ENCODE assay signal across 1 cellular context in the genomic region with DNA sequence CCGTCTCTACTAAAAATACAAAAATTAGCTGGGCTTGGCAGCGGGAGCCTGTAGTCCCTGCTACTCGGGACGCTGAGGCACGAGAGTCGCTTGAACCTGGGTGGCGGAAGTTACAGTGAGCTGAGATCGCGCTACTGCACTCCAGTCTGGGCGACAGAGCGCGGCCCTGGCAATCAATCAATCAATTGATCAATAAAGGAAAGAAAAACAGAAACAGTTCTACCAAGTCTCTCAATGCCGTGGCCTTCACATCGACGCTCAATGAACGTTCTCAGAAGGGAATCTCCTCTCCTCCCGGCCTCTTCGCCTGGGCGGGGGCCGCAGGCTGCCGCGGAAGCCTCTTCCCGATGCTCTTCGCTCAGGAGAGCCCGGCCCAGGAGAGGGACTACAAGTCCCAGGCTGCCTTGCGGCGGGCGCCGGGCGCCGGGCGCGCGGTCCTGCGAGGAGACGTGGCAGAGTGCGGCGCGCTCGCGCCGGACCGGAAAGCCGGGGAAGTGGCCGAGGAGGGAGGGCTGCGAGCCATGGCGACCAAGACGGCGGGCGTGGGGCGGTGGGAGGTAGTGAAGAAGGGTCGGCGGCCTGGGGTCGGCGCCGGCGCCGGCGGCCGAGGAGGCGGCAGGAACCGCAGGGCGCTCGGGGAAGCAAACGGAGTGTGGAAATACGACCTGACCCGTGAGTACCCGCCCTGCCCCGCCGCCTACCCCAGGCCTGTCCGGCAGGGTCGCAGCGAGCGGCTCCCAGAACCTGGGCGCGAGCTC.
TF ChIP-seq lines count a peak whose summit lies in the region.

A gene with protein sequence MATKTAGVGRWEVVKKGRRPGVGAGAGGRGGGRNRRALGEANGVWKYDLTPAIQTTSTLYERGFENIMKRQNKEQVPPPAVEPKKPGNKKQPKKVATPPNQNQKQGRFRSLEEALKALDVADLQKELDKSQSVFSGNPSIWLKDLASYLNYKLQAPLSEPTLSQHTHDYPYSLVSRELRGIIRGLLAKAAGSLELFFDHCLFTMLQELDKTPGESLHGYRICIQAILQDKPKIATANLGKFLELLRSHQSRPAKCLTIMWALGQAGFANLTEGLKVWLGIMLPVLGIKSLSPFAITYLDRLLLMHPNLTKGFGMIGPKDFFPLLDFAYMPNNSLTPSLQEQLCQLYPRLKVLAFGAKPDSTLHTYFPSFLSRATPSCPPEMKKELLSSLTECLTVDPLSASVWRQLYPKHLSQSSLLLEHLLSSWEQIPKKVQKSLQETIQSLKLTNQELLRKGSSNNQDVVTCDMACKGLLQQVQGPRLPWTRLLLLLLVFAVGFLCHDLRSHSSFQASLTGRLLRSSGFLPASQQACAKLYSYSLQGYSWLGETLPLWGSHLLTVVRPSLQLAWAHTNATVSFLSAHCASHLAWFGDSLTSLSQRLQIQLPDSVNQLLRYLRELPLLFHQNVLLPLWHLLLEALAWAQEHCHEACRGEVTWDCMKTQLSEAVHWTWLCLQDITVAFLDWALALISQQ (plus strand): TSS at position 471 of the 758 bp plus-strand sequence. CDS start 51 bp downstream, at position 522.

TF ChIP-seq in HepG2, 621 proteins besides CTCF, POLR2A, EP300 and RAD21 (continues in another document):
- TF ChIP-seq JUNB (CRISPR knock-in tag; IDR thresholded peaks at IDR 0.05; ENCODE audit: borderline replicate concordance) (no peak), ZNF501 (CRISPR knock-in tag; IDR thresholded peaks at IDR 0.05) (peak; percentile 86), CCAR2 (optimal IDR thresholded peaks at IDR 0.05; ENCODE audit: low read depth, low read length) (no peak), ZC3H13 (CRISPR knock-in tag; IDR thresholded peaks at IDR 0.05) (peak; percentile 88; the same call in 1 of the 2 replicates), EEA1 (CRISPR knock-in tag; IDR thresholded peaks at IDR 0.05; ENCODE audit: borderline replicate concordance) (0 out of 2 replicates have a peak, but pooled peaks have one; percentile 79), ZMYM3 (CRISPR knock-in tag; IDR thresholded peaks at IDR 0.05) (peak; percentile 81; the same call in 1 of the 2 replicates), KAT7 (CRISPR knock-in tag; IDR thresholded peaks at IDR 0.05; ENCODE audit: borderline replicate concordance) (peak; percentile 99), ZNF720 (CRISPR knock-in tag; IDR thresholded peaks at IDR 0.05) (no peak), HES4 (CRISPR knock-in tag; IDR thresholded peaks at IDR 0.05; ENCODE audit: borderline replicate concordance) (peak; percentile 70; the same call in 1 of the 2 replicates), ZNF101 (CRISPR knock-in tag; IDR thresholded peaks at IDR 0.05; ENCODE audit: borderline replicate concordance, low read depth) (no peak), ZNF234 (CRISPR knock-in tag; conservative IDR thresholded peaks at IDR 0.05) (0 out of 2 replicates have a peak, but pooled peaks have one; percentile 28), RBFOX2 (IDR thresholded peaks at IDR 0.05; ENCODE audit: low read depth, low read length) (peak; percentile 98), TMF1 (CRISPR knock-in tag; IDR thresholded peaks at IDR 0.05; ENCODE audit: low read depth) (peak; percentile 27; the same call in 1 of the 2 replicates), ZNF460 (CRISPR knock-in tag; IDR thresholded peaks at IDR 0.05; ENCODE audit: borderline replicate concordance) (no peak), ZNF260 (CRISPR knock-in tag; IDR thresholded peaks at IDR 0.05; ENCODE audit: borderline replicate concordance, low read depth) (no peak), ZEB1 (IDR thresholded peaks at IDR 0.05; ENCODE audit: insufficient replicate concordance, low read depth) (no peak)
- TF ChIP-seq, protein P1, sequence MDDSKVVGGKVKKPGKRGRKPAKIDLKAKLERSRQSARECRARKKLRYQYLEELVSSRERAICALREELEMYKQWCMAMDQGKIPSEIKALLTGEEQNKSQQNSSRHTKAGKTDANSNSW (CRISPR knock-in tag; IDR thresholded peaks at IDR 0.05; ENCODE audit: borderline replicate concordance): peak; percentile 42; the same call in 1 of the 2 replicates
- TF ChIP-seq, protein P2, sequence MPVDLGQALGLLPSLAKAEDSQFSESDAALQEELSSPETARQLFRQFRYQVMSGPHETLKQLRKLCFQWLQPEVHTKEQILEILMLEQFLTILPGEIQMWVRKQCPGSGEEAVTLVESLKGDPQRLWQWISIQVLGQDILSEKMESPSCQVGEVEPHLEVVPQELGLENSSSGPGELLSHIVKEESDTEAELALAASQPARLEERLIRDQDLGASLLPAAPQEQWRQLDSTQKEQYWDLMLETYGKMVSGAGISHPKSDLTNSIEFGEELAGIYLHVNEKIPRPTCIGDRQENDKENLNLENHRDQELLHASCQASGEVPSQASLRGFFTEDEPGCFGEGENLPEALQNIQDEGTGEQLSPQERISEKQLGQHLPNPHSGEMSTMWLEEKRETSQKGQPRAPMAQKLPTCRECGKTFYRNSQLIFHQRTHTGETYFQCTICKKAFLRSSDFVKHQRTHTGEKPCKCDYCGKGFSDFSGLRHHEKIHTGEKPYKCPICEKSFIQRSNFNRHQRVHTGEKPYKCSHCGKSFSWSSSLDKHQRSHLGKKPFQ (CRISPR knock-in tag; IDR thresholded peaks at IDR 0.05; ENCODE audit: insufficient replicate concordance): peak; percentile 48
- TF ChIP-seq, protein P3, sequence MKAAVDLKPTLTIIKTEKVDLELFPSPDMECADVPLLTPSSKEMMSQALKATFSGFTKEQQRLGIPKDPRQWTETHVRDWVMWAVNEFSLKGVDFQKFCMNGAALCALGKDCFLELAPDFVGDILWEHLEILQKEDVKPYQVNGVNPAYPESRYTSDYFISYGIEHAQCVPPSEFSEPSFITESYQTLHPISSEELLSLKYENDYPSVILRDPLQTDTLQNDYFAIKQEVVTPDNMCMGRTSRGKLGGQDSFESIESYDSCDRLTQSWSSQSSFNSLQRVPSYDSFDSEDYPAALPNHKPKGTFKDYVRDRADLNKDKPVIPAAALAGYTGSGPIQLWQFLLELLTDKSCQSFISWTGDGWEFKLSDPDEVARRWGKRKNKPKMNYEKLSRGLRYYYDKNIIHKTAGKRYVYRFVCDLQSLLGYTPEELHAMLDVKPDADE (CRISPR knock-in tag; IDR thresholded peaks at IDR 0.05): no peak
- TF ChIP-seq, protein P4, sequence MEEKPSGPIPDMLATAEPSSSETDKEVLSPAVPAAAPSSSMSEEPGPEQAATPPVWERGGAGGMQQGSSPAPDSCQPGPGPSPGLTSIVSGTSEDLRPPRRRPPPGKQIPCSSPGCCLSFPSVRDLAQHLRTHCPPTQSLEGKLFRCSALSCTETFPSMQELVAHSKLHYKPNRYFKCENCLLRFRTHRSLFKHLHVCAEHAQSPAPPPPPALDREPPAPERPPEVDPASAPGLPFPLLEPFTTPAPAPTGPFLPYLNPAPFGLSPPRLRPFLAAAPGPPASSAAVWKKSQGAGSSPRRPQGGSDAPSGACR (CRISPR knock-in tag; IDR thresholded peaks at IDR 0.05): peak; percentile 34; the same call in 1 of the 2 replicates
- TF ChIP-seq, protein P5, sequence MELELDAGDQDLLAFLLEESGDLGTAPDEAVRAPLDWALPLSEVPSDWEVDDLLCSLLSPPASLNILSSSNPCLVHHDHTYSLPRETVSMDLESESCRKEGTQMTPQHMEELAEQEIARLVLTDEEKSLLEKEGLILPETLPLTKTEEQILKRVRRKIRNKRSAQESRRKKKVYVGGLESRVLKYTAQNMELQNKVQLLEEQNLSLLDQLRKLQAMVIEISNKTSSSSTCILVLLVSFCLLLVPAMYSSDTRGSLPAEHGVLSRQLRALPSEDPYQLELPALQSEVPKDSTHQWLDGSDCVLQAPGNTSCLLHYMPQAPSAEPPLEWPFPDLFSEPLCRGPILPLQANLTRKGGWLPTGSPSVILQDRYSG (CRISPR knock-in tag; IDR thresholded peaks at IDR 0.05): no peak
- TF ChIP-seq, protein P6, sequence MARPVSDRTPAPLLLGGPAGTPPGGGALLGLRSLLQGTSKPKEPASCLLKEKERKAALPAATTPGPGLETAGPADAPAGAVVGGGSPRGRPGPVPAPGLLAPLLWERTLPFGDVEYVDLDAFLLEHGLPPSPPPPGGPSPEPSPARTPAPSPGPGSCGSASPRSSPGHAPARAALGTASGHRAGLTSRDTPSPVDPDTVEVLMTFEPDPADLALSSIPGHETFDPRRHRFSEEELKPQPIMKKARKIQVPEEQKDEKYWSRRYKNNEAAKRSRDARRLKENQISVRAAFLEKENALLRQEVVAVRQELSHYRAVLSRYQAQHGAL (CRISPR knock-in tag; IDR thresholded peaks at IDR 0.05; ENCODE audit: not compliant biosample characterization): no peak
- TF ChIP-seq, protein P7, sequence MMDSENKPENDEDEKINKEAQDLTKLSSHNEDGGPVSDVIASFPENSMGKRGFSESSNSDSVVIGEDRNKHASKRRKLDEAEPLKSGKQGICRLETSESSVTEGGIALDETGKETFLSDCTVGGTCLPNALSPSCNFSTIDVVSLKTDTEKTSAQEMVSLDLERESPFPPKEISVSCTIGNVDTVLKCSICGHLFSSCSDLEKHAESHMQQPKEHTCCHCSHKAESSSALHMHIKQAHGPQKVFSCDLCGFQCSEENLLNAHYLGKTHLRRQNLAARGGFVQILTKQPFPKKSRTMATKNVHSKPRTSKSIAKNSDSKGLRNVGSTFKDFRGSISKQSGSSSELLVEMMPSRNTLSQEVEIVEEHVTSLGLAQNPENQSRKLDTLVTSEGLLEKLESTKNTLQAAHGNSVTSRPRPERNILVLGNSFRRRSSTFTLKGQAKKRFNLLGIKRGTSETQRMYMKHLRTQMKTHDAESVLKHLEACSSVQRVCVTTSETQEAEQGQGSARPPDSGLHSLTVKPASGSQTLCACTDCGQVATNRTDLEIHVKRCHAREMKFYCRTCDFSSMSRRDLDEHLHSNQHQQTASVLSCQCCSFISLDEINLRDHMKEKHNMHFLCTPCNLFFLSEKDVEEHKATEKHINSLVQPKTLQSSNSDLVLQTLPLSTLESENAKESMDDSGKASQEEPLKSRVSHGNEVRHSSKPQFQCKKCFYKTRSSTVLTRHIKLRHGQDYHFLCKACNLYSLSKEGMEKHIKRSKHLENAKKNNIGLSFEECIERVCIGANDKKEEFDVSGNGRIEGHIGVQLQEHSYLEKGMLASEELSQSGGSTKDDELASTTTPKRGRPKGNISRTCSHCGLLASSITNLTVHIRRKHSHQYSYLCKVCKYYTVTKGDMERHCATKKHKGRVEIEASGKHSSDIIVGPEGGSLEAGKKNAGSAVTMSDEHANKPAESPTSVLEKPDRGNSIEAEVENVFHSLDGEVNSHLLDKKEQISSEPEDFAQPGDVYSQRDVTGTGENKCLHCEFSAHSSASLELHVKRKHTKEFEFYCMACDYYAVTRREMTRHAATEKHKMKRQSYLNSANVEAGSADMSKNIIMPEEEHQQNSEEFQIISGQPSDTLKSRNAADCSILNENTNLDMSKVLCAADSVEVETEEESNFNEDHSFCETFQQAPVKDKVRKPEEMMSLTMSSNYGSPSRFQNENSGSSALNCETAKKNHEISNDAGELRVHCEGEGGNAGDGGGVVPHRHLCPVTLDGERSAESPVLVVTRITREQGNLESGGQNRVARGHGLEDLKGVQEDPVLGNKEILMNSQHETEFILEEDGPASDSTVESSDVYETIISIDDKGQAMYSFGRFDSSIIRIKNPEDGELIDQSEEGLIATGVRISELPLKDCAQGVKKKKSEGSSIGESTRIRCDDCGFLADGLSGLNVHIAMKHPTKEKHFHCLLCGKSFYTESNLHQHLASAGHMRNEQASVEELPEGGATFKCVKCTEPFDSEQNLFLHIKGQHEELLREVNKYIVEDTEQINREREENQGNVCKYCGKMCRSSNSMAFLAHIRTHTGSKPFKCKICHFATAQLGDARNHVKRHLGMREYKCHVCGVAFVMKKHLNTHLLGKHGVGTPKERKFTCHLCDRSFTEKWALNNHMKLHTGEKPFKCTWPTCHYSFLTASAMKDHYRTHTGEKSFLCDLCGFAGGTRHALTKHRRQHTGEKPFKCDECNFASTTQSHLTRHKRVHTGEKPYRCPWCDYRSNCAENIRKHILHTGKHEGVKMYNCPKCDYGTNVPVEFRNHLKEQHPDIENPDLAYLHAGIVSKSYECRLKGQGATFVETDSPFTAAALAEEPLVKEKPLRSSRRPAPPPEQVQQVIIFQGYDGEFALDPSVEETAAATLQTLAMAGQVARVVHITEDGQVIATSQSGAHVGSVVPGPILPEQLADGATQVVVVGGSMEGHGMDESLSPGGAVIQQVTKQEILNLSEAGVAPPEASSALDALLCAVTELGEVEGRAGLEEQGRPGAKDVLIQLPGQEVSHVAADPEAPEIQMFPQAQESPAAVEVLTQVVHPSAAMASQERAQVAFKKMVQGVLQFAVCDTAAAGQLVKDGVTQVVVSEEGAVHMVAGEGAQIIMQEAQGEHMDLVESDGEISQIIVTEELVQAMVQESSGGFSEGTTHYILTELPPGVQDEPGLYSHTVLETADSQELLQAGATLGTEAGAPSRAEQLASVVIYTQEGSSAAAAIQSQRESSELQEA (CRISPR knock-in tag; IDR thresholded peaks at IDR 0.05; ENCODE audit: not compliant biosample characterization): peak; percentile 81
- TF ChIP-seq, protein P8, sequence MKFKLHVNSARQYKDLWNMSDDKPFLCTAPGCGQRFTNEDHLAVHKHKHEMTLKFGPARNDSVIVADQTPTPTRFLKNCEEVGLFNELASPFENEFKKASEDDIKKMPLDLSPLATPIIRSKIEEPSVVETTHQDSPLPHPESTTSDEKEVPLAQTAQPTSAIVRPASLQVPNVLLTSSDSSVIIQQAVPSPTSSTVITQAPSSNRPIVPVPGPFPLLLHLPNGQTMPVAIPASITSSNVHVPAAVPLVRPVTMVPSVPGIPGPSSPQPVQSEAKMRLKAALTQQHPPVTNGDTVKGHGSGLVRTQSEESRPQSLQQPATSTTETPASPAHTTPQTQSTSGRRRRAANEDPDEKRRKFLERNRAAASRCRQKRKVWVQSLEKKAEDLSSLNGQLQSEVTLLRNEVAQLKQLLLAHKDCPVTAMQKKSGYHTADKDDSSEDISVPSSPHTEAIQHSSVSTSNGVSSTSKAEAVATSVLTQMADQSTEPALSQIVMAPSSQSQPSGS (CRISPR knock-in tag; IDR thresholded peaks at IDR 0.05): peak; percentile 60; the same call in 1 of the 2 replicates
